In genomic region chr15:88664151-88664778, GRCh38 we compare ENCODE assay signal across 8 cellular contexts. TPM values are rescaled to one million over a fixed set of nuclear protein-coding genes. Genes with fewer than 3 reads are reported as not detected.
DNase-seq lines count a peak whose midpoint lies in the region; ATAC-seq and TF ChIP-seq lines count a peak whose summit lies in the region.

No MANE protein-coding gene starts in this region.

- in situ Hi-C loops in GM13977 (cut with MboI; ENCODE audit: low pct_unique_long_range_greater_than_20kb, low sequenced_read_pairs, unreplicated experiment) (no loop called here), SK-MEL-5 (cut with HindIII; ENCODE audit: low pct_unique_long_range_greater_than_20kb, low sequenced_read_pairs) (no loop called here)

- H3K4me3 ChIP-seq in dorsolateral prefrontal cortex (no peak overlapping the region), prostate gland (no peak overlapping the region), suprapubic skin (no peak overlapping the region)

- peak; percentile 44 for TF ChIP-seq CTCF in GM13977 (IDR thresholded peaks at IDR 0.05; ENCODE audit: extremely low read depth, insufficient read depth, missing control alignments)
- TF ChIP-seq CTCF in dorsolateral prefrontal cortex (IDR thresholded peaks at IDR 0.05 in 54 of 56, conservative IDR thresholded peaks at IDR 0.05 in 2 of 56; ENCODE audit: low read depth in 1 of 56, partially characterized antibody in 56 of 56): peak in 54 of 56 donors; percentile 23 to 77 (median 54)
- TF ChIP-seq CTCF in prostate gland (IDR thresholded peaks at IDR 0.05): peak in 2 of 4 experiments; percentile 19 to 41
- no peak for TF ChIP-seq CTCF in suprapubic skin (IDR thresholded peaks at IDR 0.05)

- no peak for DNase-seq in GM13977 (ENCODE audit: low spot score)
- DNase-seq in SK-MEL-5 (ENCODE audit: low read depth, low spot score): peak; percentile 47
- DNase-seq in dorsolateral prefrontal cortex: peak in 4 of 10 donors; percentile 35 to 74 (median 56)
- peak; percentile 36 for DNase-seq in prostate gland (ENCODE audit: low spot score)
- no peak for DNase-seq in GOT3 (lab: John Stamatoyannopoulos, UW)
- no peak for DNase-seq in suprapubic skin (ENCODE audit: low spot score in 2 of 2)

- intact Hi-C loops in dorsolateral prefrontal cortex (cut with DNase I): loop anchor here (2.0 to 5.0 kb wide), 3 partner anchors 39 to 187 kb away; partner anchors contain the start of gene AEN (in 1 of the 2)
- intact Hi-C loops in prostate gland (cut with DNase I): no loop called here

- ATAC-seq in HG03378 (IDR thresholded peaks at IDR 0.05; ENCODE audit: unreplicated experiment) (no peak), HG02642 (IDR thresholded peaks at IDR 0.05; ENCODE audit: poor library complexity, unreplicated experiment) (no peak)

- H3K27me3 ChIP-seq in dorsolateral prefrontal cortex (no peaks in the 10 kb centered on the region), prostate gland (replicated peaks; ENCODE audit: insufficient read depth) (no peaks in the 10 kb centered on the region), suprapubic skin (no peaks in the 10 kb centered on the region)

- no peak for TF ChIP-seq EP300 in suprapubic skin (IDR thresholded peaks at IDR 0.05)

- H3K9me3 ChIP-seq in prostate gland: no peaks in the 10 kb centered on the region
- no peaks in the 10 kb centered on the region for H3K9me3 ChIP-seq in suprapubic skin

- H3K36me3 ChIP-seq in prostate gland (no peaks in the 10 kb centered on the region), suprapubic skin (no peaks in the 10 kb centered on the region)

- WGBS in prostate gland: 78% methylated on average over 7 of the region's 7 CpGs
- 91% methylated on average over 1 of the region's 7 CpGs for WGBS in suprapubic skin

- H3K4me1 ChIP-seq in prostate gland (replicated peaks): no peaks in the 10 kb centered on the region
- H3K4me1 ChIP-seq in suprapubic skin: no peaks in the 10 kb centered on the region

- H3K27ac ChIP-seq in dorsolateral prefrontal cortex (peak overlapping the region in 1 of 59 donors; percentile 8), prostate gland (no peak overlapping the region), suprapubic skin (no peak overlapping the region)

- TF ChIP-seq POLR2A in prostate gland (IDR thresholded peaks at IDR 0.05): no peak
- no peak for TF ChIP-seq POLR2A in suprapubic skin (IDR thresholded peaks at IDR 0.05)

RNA-seq across cellular contexts. Expression of gene ISG20, which starts 25.4 kb away (rescaled TPM):
- total RNA-seq in SK-MEL-5 (2014; rRNA removed; shearing (Covaris generic)): 121 and 125 TPM in 2 replicates
- 47.3 and 58.4 TPM in 2 replicates for polyA plus RNA-seq in SK-MEL-5 (2015; cell fraction: cytosol; rRNA removed)
- polyA plus RNA-seq in SK-MEL-5 (2015; cell fraction: nucleus; rRNA removed): 21.1 and 28.7 TPM in 2 replicates
- 10 to 100 TPM in 20 of 120 experiments, 1 to 10 TPM in 100; 1.0 to 28.7 (median 6.0) TPM for total RNA-seq in dorsolateral prefrontal cortex
- total RNA-seq in prostate gland: 10 to 100 TPM in 1 of 2 donors, 1 to 10 TPM in 1; 6.9 to 16.3 TPM
- total RNA-seq in suprapubic skin: 10 to 100 TPM in 3 of 4 donors, 1 to 10 TPM in 1; 6.1 to 15.1 (median 12.9) TPM

RNA-seq across cellular contexts. Expression of gene AEN, which starts 43.1 kb away (rescaled TPM):
- total RNA-seq in SK-MEL-5 (2014; rRNA removed; shearing (Covaris generic)): 93.3 and 108 TPM in 2 replicates
- 77.2 and 86.8 TPM in 2 replicates for polyA plus RNA-seq in SK-MEL-5 (2015; cell fraction: cytosol; rRNA removed)
- 134 TPM in 2 replicates for polyA plus RNA-seq in SK-MEL-5 (2015; cell fraction: nucleus; rRNA removed)
- 10 to 100 TPM in 52 of 120 experiments, 1 to 10 TPM in 68; 3.9 to 18.5 (median 9.6) TPM for total RNA-seq in dorsolateral prefrontal cortex
- total RNA-seq in prostate gland: 10 to 100 TPM; 20.4 to 30.4 TPM
- 10 to 100 TPM in 2 of 4 donors, 1 to 10 TPM in 2; 9.3 to 29.3 (median 17.3) TPM for total RNA-seq in suprapubic skin

Comparison
In these comparisons a context has a peak if more than half of its experiments do, and no peak if none do; other contexts are left out.
1. DNase-seq: peak in SK-MEL-5 (single experiment) and prostate gland (single experiment); none in GM13977 (single experiment), GOT3 (single experiment) and suprapubic skin (0 of 2).
2. CTCF ChIP-seq: peak in GM13977 (single experiment) and dorsolateral prefrontal cortex (54 of 56); none in suprapubic skin (0 of 2).